Comparison of ENCODE assay signal across 28 cellular contexts in the genomic region with DNA sequence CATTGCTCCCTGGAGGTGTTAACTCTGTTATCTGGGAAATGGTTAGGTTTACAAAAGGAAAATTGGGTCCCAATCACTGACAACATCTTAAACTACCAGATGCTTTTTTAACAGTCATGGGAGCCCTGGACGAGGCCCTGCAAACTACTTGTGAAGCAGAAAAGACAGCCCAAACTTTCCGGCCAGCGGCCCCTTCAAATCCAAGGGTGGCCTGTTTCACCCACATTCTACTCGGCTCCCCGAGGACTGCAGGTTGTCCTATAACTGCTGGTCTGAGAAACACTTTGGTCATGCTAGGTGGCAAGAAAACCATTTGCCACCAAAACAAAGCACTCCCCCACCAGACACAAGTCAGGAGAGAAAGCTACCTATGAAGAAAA. TPM values are rescaled to one million over a fixed set of nuclear protein-coding genes. Genes with fewer than 3 reads are reported as not detected.
DNase-seq lines count a peak whose midpoint lies in the region; ATAC-seq and TF ChIP-seq lines count a peak whose summit lies in the region.
"Had no signal": no experiment of that assay in that cellular context is flagged by ENCODE, and none has a peak within 500 bp of the region (broad histone marks: within the 10 kb centered on the region; RNA-seq: fewer than 3 reads in every experiment).

No MANE protein-coding gene starts in this region.

- H3K4me1 Mint-ChIP-seq in CD14-positive monocyte (peaks cover 34% of the 10 kb centered on the region), immature natural killer cell (peaks cover 32 to 41% of the 10 kb centered on the region in 2 donors), osteocyte (ENCODE audit: unreplicated experiment) (peaks cover 17% of the 10 kb centered on the region)
- peaks cover 31% of the 10 kb centered on the region for H3K4me1 Mint-ChIP-seq in activated naive CD4-positive, alpha-beta T cell treated with anti-CD3 and anti-CD28 coated beads, Interleukin-2, amount 10 ng/mL, durations not matched to agents 7 days and 5 days

- H3K27ac Mint-ChIP-seq in CD14-positive monocyte, result peak overlapping the region; percentile 99 to 100 (median 100)
- H3K27ac Mint-ChIP-seq in immature natural killer cell, result peak overlapping the region in 4 of 6 donors; percentile 24 to 98 (median 59)
- no peak overlapping the region for H3K27ac Mint-ChIP-seq in osteocyte (ENCODE audit: unreplicated experiment)
- H3K27ac Mint-ChIP-seq in activated naive CD4-positive, alpha-beta T cell treated with anti-CD3 and anti-CD28 coated beads, Interleukin-2, amount 10 ng/mL, durations not matched to agents 7 days and 5 days, result no peak overlapping the region
- H3K27ac Mint-ChIP-seq: activated naive CD4-positive, alpha-beta T cell treated with anti-CD3 and anti-CD28 coated beads, Interleukin-2, amount 50 U/mL, for 24 hours; GM23338; T-cell had no signal

- no peaks in the 10 kb centered on the region for H3K9me3 ChIP-seq in Loucy (ENCODE audit: insufficient read depth, low read depth, low read length)
- H3K9me3 ChIP-seq: left ventricle myocardium inferior, mucosa of descending colon, sigmoid colon, thyroid gland had no signal

- H3K27me3 ChIP-seq in Loucy (ENCODE audit: insufficient read depth, low read length, poor library complexity, severe bottlenecking), result no peaks in the 10 kb centered on the region
- H3K27me3 ChIP-seq: sigmoid colon, thyroid gland had no signal

- H3K9me3 Mint-ChIP-seq in CD14-positive monocyte (peaks cover 0 to 6% (median 0%) of the 10 kb centered on the region in 7 donors), immature natural killer cell (peaks cover 0 to 2% (median 0%) of the 10 kb centered on the region in 6 donors), osteocyte (ENCODE audit: unreplicated experiment) (no peaks in the 10 kb centered on the region)
- no peaks in the 10 kb centered on the region for H3K9me3 Mint-ChIP-seq in activated naive CD4-positive, alpha-beta T cell treated with anti-CD3 and anti-CD28 coated beads, Interleukin-2, amount 10 ng/mL, durations not matched to agents 7 days and 5 days
- H3K9me3 Mint-ChIP-seq: activated naive CD4-positive, alpha-beta T cell treated with anti-CD3 and anti-CD28 coated beads, Interleukin-2, amount 50 U/mL, for 24 hours; effector memory CD8-positive, alpha-beta T cell; T-cell had no signal

- peak overlapping the region; percentile 38 for H3K4me2 ChIP-seq in Loucy (ENCODE audit: low read depth, low read length, poor library complexity, severe bottlenecking)
- H3K4me2 ChIP-seq: GM23338, KMS-11 had no signal

- H3F3A ChIP-seq in Loucy (ENCODE audit: low read depth), result no peaks in the 10 kb centered on the region

- CTCF ChIA-PET in activated naive CD4-positive, alpha-beta T cell treated with anti-CD3 and anti-CD28 coated beads, Interleukin-2, amount 10 ng/mL, durations not matched to agents 7 days and 5 days (lab: Charles Lee), result no interaction called here

- H3K9me2 ChIP-seq in Loucy (replicated peaks; ENCODE audit: low read depth, low read length), result no peaks in the 10 kb centered on the region

- intact Hi-C loops in CD14-positive monocyte (cut with micrococcal nuclease), result loop anchor here (2.0 to 5.0 kb wide), 3 partner anchors 44 to 69 kb away; partner anchors contain the start of gene VENTX (in 1 of the 2)

- H3K79me2 ChIP-seq in Loucy (ENCODE audit: insufficient read depth, low read length), result peaks cover 60% of the 10 kb centered on the region

- peaks cover 0 to 5% (median 0%) of the 10 kb centered on the region in 3 donors for H3K27me3 Mint-ChIP-seq in CD14-positive monocyte (ENCODE audit: low read depth in 3 of 3)
- peaks cover 13 to 20% (median 15%) of the 10 kb centered on the region in 3 donors for H3K27me3 Mint-ChIP-seq in immature natural killer cell (ENCODE audit: low read depth in 3 of 3)
- no peaks in the 10 kb centered on the region for H3K27me3 Mint-ChIP-seq in osteocyte (ENCODE audit: unreplicated experiment)
- no peaks in the 10 kb centered on the region for H3K27me3 Mint-ChIP-seq in activated naive CD4-positive, alpha-beta T cell treated with anti-CD3 and anti-CD28 coated beads, Interleukin-2, amount 10 ng/mL, durations not matched to agents 7 days and 5 days
- H3K27me3 Mint-ChIP-seq: activated naive CD4-positive, alpha-beta T cell treated with anti-CD3 and anti-CD28 coated beads, Interleukin-2, amount 50 U/mL, for 24 hours; effector memory CD8-positive, alpha-beta T cell; T-cell had no signal

- H3K4me3 Mint-ChIP-seq in CD14-positive monocyte (peak overlapping the region; percentile 30 to 99), immature natural killer cell (no peak overlapping the region), osteocyte (ENCODE audit: unreplicated experiment) (peak overlapping the region; percentile 35)
- H3K4me3 Mint-ChIP-seq in activated naive CD4-positive, alpha-beta T cell treated with anti-CD3 and anti-CD28 coated beads, Interleukin-2, amount 10 ng/mL, durations not matched to agents 7 days and 5 days, result no peak overlapping the region
- H3K4me3 Mint-ChIP-seq: activated naive CD4-positive, alpha-beta T cell treated with anti-CD3 and anti-CD28 coated beads, Interleukin-2, amount 50 U/mL, for 24 hours; effector memory CD8-positive, alpha-beta T cell; GM23338; T-cell had no signal

- H3K4me1 ChIP-seq in Loucy (ENCODE audit: insufficient read depth, low read length, poor library complexity, severe bottlenecking), result peaks cover 17% of the 10 kb centered on the region

- TF ChIP-seq CTCF in CD14-positive monocyte (IDR thresholded peaks at IDR 0.05) (no peak), Loucy (conservative IDR thresholded peaks at IDR 0.05; ENCODE audit: low read length) (no peak), osteocyte (IDR thresholded peaks at IDR 0.05) (no peak)

- no peak overlapping the region for H2AFZ ChIP-seq in Loucy (ENCODE audit: low read length)
- H2AFZ ChIP-seq: GM23338 had no signal

- H3K36me3 ChIP-seq in Loucy (ENCODE audit: insufficient read depth, low read length), result no peaks in the 10 kb centered on the region; the same call in 1 of the 2 replicates

- H3K4me3 ChIP-seq in Loucy (ENCODE audit: low read length, poor library complexity, severe bottlenecking), result no peak overlapping the region
- H3K4me3 ChIP-seq: GM23338, mucosa of descending colon, sigmoid colon, thyroid gland had no signal

- no peak for DNase-seq in CD14-positive monocyte (ENCODE audit: low spot score)
- DNase-seq in immature natural killer cell, result no peak
- DNase-seq in osteocyte (ENCODE audit: extremely low spot score, unreplicated experiment), result no peak
- DNase-seq in NCI-H2081 (lab: John Stamatoyannopoulos, UW), result no peak
- no peak for DNase-seq in activated naive CD4-positive, alpha-beta T cell treated with anti-CD3 and anti-CD28 coated beads, Interleukin-2, amount 10 ng/mL, durations not matched to agents 7 days and 5 days
- DNase-seq in HPDE6-E6E7 (ENCODE audit: extremely low spot score), result no peak
- DNase-seq: activated CD4-positive, alpha-beta T cell treated with anti-CD3 and anti-CD28 coated beads, Interleukin-2, amount 50 U/mL, for 4 hours; DMS79 treated with DMSO at 0.1 percent for 48 hours; effector memory CD8-positive, alpha-beta T cell; glutamatergic neuron; left ventricle myocardium inferior; NCI-H187; NCI-H226; NCI-H82; OCI-M1; SHP77 treated with DMSO at 0.1 percent for 48 hours; sigmoid colon; stimulated activated CD4-positive, alpha-beta T cell treated with anti-CD3 and anti-CD28 coated beads, Interleukin-1b, Interleukin-23, amount 100 ng/mL, for 48 hours; stimulated activated naive CD4-positive, alpha-beta T cell; thyroid gland had no signal

- ATAC-seq in GM21526 (IDR thresholded peaks at IDR 0.05; ENCODE audit: low FRiP score, unreplicated experiment), result no peak
- ATAC-seq: effector memory CD8-positive, alpha-beta T cell; GM23338; mucosa of descending colon; T-cell had no signal

- H3K36me3 Mint-ChIP-seq in CD14-positive monocyte, result peaks cover 52 to 64% of the 10 kb centered on the region in 2 donors
- peaks cover 0 to 11% (median 5%) of the 10 kb centered on the region in 3 donors for H3K36me3 Mint-ChIP-seq in immature natural killer cell
- peaks cover 10% of the 10 kb centered on the region for H3K36me3 Mint-ChIP-seq in osteocyte (ENCODE audit: unreplicated experiment)
- peaks cover 12% of the 10 kb centered on the region for H3K36me3 Mint-ChIP-seq in activated naive CD4-positive, alpha-beta T cell treated with anti-CD3 and anti-CD28 coated beads, Interleukin-2, amount 10 ng/mL, durations not matched to agents 7 days and 5 days
- H3K36me3 Mint-ChIP-seq: activated naive CD4-positive, alpha-beta T cell treated with anti-CD3 and anti-CD28 coated beads, Interleukin-2, amount 50 U/mL, for 24 hours had no signal

- H4K20me1 ChIP-seq in Loucy (ENCODE audit: insufficient read depth, low read length, poor library complexity, severe bottlenecking), result peaks cover 11% of the 10 kb centered on the region

- no peak overlapping the region for H3K9ac ChIP-seq in Loucy (ENCODE audit: low read depth, low read length, poor library complexity, severe bottlenecking)
- H3K9ac ChIP-seq: KMS-11 had no signal

RNA-seq across cellular contexts. Expression of gene TUBGCP2, which starts 2.6 kb away (rescaled TPM):
- polyA plus RNA-seq in CD14-positive monocyte, result 10 to 100 TPM; 25.9 to 39.3 TPM
- polyA plus RNA-seq in immature natural killer cell, result 10 to 100 TPM; 11.0 to 44.3 (median 27.5) TPM
- 67.2 and 75.2 TPM in 2 replicates for total RNA-seq in osteocyte

RNA-seq across cellular contexts. Expression of gene ZNF511, which starts 2.6 kb away (rescaled TPM):
- polyA plus RNA-seq in CD14-positive monocyte (100 to 1,000 TPM in 1 of 2 donors, 10 to 100 TPM in 1; 84.7 to 118 TPM), immature natural killer cell (10 to 100 TPM; 73.2 to 90.2 (median 88.0) TPM)
- total RNA-seq in osteocyte, result 35.1 and 39.1 TPM in 2 replicates

RNA-seq across cellular contexts. Expression of gene ADAM8, which starts 29.4 kb away (rescaled TPM):
- 10 to 100 TPM; 32.7 to 72.8 TPM for polyA plus RNA-seq in CD14-positive monocyte
- 100 to 1,000 TPM; 143 to 294 (median 153) TPM for polyA plus RNA-seq in immature natural killer cell
- total RNA-seq in osteocyte, result 2.9 and 6.0 TPM in 2 replicates

RNA-seq across cellular contexts. Expression of gene CALY, which starts 30.6 kb away (rescaled TPM):
- not detected for polyA plus RNA-seq in CD14-positive monocyte
- not detected for polyA plus RNA-seq in immature natural killer cell
- 3.5 TPM in 2 replicates for total RNA-seq in osteocyte
- total RNA-seq: left ventricle myocardium inferior had no signal

RNA-seq across cellular contexts. Expression of gene PRAP1, which starts 41.1 kb away (rescaled TPM):
- polyA plus RNA-seq in CD14-positive monocyte (not detected), immature natural killer cell (not detected)
- not detected in 2 replicates for total RNA-seq in osteocyte
- total RNA-seq: cerebellum, GM23338, left ventricle myocardium inferior, T-cell, thyroid gland had no signal

Comparison
In these comparisons a context has a peak if more than half of its experiments do, and no peak if none do; other contexts are left out.
1. H3K27ac Mint-ChIP-seq: peak in CD14-positive monocyte (7 of 7) and immature natural killer cell (4 of 6); none in osteocyte (single experiment) and activated naive CD4-positive, alpha-beta T cell treated with anti-CD3 and anti-CD28 coated beads, Interleukin-2, amount 10 ng/mL, durations not matched to agents 7 days and 5 days (single experiment).
2. H3K4me3 Mint-ChIP-seq: peak in CD14-positive monocyte (2 of 2) and osteocyte (single experiment); none in immature natural killer cell (0 of 5) and activated naive CD4-positive, alpha-beta T cell treated with anti-CD3 and anti-CD28 coated beads, Interleukin-2, amount 10 ng/mL, durations not matched to agents 7 days and 5 days (single experiment).